Comparison of ENCODE assay signal across 1 cellular context in genomic region chr11:68963779-68964178, GRCh38.
TF ChIP-seq lines count a peak whose summit lies in the region.

No MANE protein-coding gene starts in this region.

TF ChIP-seq in H1, 55 proteins besides CTCF, POLR2A, EP300 and RAD21:
- TF ChIP-seq EGR1 (IDR thresholded peaks at IDR 0.05; ENCODE audit: borderline replicate concordance, low read depth, low read length) (no peak), E2F6 (IDR thresholded peaks at IDR 0.05) (no peak), POU5F1 (IDR thresholded peaks at IDR 0.05; ENCODE audit: low read depth, low read length) (no peak), TAF7 (optimal IDR thresholded peaks at IDR 0.05; ENCODE audit: borderline replicate concordance, low read depth, low read length) (no peak), CEBPB (IDR thresholded peaks at IDR 0.05; ENCODE audit: low read depth, low read length) (no peak), SIX5 (IDR thresholded peaks at IDR 0.05; ENCODE audit: low read depth, low read length) (no peak), GTF2F1 (IDR thresholded peaks at IDR 0.05; ENCODE audit: borderline replicate concordance, low read depth, low read length) (no peak), SRF (IDR thresholded peaks at IDR 0.05; ENCODE audit: low read depth, low read length) (no peak), BRCA1 (IDR thresholded peaks at IDR 0.05; ENCODE audit: low read depth, low read length) (no peak), SUZ12 (IDR thresholded peaks at IDR 0.05; ENCODE audit: low read length) (no peak), ATF3 (IDR thresholded peaks at IDR 0.05; ENCODE audit: insufficient read depth, low read depth, low read length) (no peak), FOSL1 (IDR thresholded peaks at IDR 0.05; ENCODE audit: insufficient read depth, low read depth, low read length) (no peak), SAP30 (IDR thresholded peaks at IDR 0.05; ENCODE audit: insufficient read depth, insufficient replicate concordance, low read length) (no peak)
